In genomic region chrX:51163730-51164129, GRCh38 we compare ENCODE assay signal across 24 cellular contexts.
"Had no signal": no experiment of that assay in that cellular context is flagged by ENCODE, and none has a peak within 500 bp of the region (broad histone marks: within the 10 kb centered on the region; RNA-seq: fewer than 3 reads in every experiment).

No MANE protein-coding gene starts in this region.

- H3K4me1 ChIP-seq: stomach, testis, thyroid gland, tibial artery, tibial nerve, transverse colon, upper lobe of left lung, upper lobe of right lung, uterus, vagina had no signal

- H3K27ac ChIP-seq: stomach, testis, thoracic aorta, thyroid gland, tibial artery, tibial nerve, transverse colon, upper lobe of left lung, upper lobe of right lung, uterus, vagina had no signal

- ATAC-seq: stimulated activated effector memory CD8-positive, alpha-beta T cell treated with anti-CD3 and anti-CD28 coated beads, Interleukin-12 subunit alpha, Interleukin-12 subunit beta, amount 100 ng/mL, for 72 hours; stimulated activated memory B cell treated with anti-CD40 and anti-IgM and Interleukin-4, amounts not matched to agents 10 μg/mL and 1 μg/mL and 100 μg/mL, for 72 hours; stimulated activated naive B cell treated with anti-CD40 and anti-IgM and Interleukin-4, amounts not matched to agents 10 μg/mL and 1 μg/mL and 100 μg/mL, for 72 hours; stimulated activated naive CD8-positive, alpha-beta T cell treated with anti-CD3 and anti-CD28 coated beads, Interleukin-15, amount 100 ng/mL, for 72 hours; stimulated activated naive CD8-positive, alpha-beta T cell treated with anti-CD3 and anti-CD28 coated beads, Interleukin-15, Interleukin-2, amounts not matched to agents 100 U/mL and 50 U/mL, for 24 hours; upper lobe of right lung had no signal

- H3K4me3 ChIP-seq: stomach, testis, thoracic aorta, thyroid gland, tibial artery, tibial nerve, transverse colon, upper lobe of left lung, upper lobe of right lung, uterus, vagina had no signal

- H3K36me3 ChIP-seq: stomach, thoracic aorta, thyroid gland, tibial artery, tibial nerve, transverse colon, upper lobe of left lung, upper lobe of right lung, uterus, vagina had no signal

- DNase-seq: stimulated activated CD4-positive, alpha-beta T cell treated with anti-CD3 and anti-CD28 coated beads, Interleukin-2, amount 100 ng/mL, for 48 hours; stimulated activated CD4-positive, alpha-beta T cell treated with anti-CD3 and anti-CD28 coated beads, Interleukin-4, amount 100 ng/mL, for 1 hour; stimulated activated CD4-positive, alpha-beta T cell treated with anti-CD3 and anti-CD28 coated beads, Interleukin-4, amount 100 ng/mL, for 24 hours; stimulated activated CD4-positive, alpha-beta T cell treated with anti-CD3 and anti-CD28 coated beads, Interleukin-4, amount 100 ng/mL, for 4 hours; stimulated activated CD8-positive, alpha-beta memory T cell treated with anti-CD3 and anti-CD28 coated beads, Interleukin-4, amount 100 ng/mL, for 48 hours; stimulated activated naive B cell treated with anti-CD40 and anti-IgM and Interleukin-4, amounts not matched to agents 10 μg/mL and 1 μg/mL and 100 μg/mL, for 72 hours; stimulated activated naive CD4-positive, alpha-beta T cell; stimulated activated naive CD4-positive, alpha-beta T cell treated with Interleukin-2 at 50 U/mL for 16 hours; stimulated activated naive CD8-positive, alpha-beta T cell treated with anti-CD3 and anti-CD28 coated beads, Interleukin-15, amount 100 ng/mL, for 72 hours; stimulated activated naive CD8-positive, alpha-beta T cell treated with anti-CD3 and anti-CD28 coated beads, Interleukin-15, Interleukin-2, amounts not matched to agents 100 U/mL and 50 U/mL, for 24 hours; stomach; substantia nigra; testis; thyroid gland; tibial artery; transverse colon; upper lobe of left lung; upper lobe of right lung; uterus had no signal

- H3K9me3 ChIP-seq: stomach, testis, thoracic aorta, thyroid gland, tibial artery, tibial nerve, transverse colon, upper lobe of left lung, upper lobe of right lung, uterus, vagina had no signal

- H3K27me3 ChIP-seq: stomach, testis, thyroid gland, tibial artery, tibial nerve, transverse colon, upper lobe of left lung, upper lobe of right lung, uterus, vagina had no signal
